ENCODE assay signal across 1 cellular context in the genomic region with DNA sequence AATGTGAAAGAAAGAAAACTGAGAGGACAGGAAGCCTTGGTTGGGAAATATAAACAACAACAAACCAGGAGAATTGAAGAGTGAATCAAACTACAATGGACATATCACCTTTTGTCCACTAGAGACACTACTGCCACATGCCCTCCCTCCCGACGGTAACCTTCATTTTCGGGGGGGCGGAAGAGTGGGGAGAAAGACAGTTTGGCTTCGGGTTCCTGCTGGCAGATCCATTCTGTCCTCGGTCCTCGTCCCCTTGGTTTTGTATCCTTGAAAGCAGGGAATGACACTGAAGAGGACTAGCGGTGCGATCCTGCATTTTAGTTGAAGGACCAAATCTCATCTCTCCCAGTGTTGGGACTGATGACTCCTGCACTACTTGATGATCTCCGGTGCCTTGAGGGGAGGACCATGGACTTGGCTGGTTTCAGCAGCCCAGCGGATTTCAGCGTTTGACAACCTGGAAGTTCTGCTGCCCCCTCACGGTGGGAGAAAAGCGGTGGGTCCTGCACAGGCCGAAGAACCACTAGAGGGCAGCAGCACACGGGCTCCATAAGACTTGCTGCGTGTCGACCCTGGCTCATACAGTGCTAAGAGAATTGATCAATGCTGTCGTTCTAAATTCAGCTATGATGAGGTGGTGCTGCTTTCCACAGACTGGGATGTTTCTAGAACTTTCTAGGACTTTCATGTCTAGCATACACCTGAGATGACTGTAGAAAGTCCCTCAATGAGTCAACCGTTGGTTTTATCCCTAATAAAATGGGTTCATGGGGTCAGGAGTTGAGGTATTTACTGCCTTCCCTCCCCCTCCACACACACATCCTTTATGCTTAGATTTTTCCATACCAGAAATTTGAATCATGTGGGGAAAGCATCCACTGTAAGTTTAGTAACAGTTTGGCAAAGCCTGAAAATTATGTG.
A peak's percentile ranks its signal among the peaks of the same experiment; 100 is the strongest.
TF ChIP-seq lines count a peak whose summit lies in the region.

No MANE protein-coding gene starts in this region.

TF ChIP-seq in K562, 482 proteins besides CTCF, POLR2A, EP300 and RAD21 (continued from another document and continues in another):
- TF ChIP-seq NONO (IDR thresholded peaks at IDR 0.05; ENCODE audit: low read depth in 2 of 2, low read length in 1 of 2) (peak in 1 of 2 experiments; percentile 67; a peak in 1 of 4 replicates), NELFE (IDR thresholded peaks at IDR 0.05; ENCODE audit: insufficient read depth, insufficient read length) (no peak), NCOA1 (IDR thresholded peaks at IDR 0.05; ENCODE audit: low read depth) (peak; percentile 50; the same call in 1 of the 2 replicates), CXXC5 (CRISPR knock-in tag; IDR thresholded peaks at IDR 0.05) (peak; percentile 78), KDM4B (IDR thresholded peaks at IDR 0.05; ENCODE audit: borderline replicate concordance in 2 of 2, low read depth in 1 of 2) (peak in 1 of 2 experiments; percentile 77; a peak in 1 of 4 replicates), RBFOX2 (IDR thresholded peaks at IDR 0.05; ENCODE audit: low read depth, low read length) (peak; percentile 45; the same call in 1 of the 2 replicates), ADNP (tag; IDR thresholded peaks at IDR 0.05) (0 out of 2 replicates have a peak, but pooled peaks have one; percentile 46), SRSF7 (optimal IDR thresholded peaks at IDR 0.05; ENCODE audit: low read depth, low read length) (no peak), ZNF785 (CRISPR knock-in tag; IDR thresholded peaks at IDR 0.05) (no peak), ZNF561 (CRISPR knock-in tag; conservative IDR thresholded peaks at IDR 0.05) (no peak), GTF2A2 (tag; IDR thresholded peaks at IDR 0.05) (no peak), PHF20 (IDR thresholded peaks at IDR 0.05; ENCODE audit: partially characterized antibody) (no peak), CEBPB (tag; IDR thresholded peaks at IDR 0.05) (no peak), BACH1 (tag; IDR thresholded peaks at IDR 0.05) (no peak), ZNF224 (CRISPR knock-in tag; IDR thresholded peaks at IDR 0.05) (no peak), NEUROD1 (IDR thresholded peaks at IDR 0.05; ENCODE audit: borderline replicate concordance, low read depth, low read length, partially characterized antibody) (no peak), COPS2 (conservative IDR thresholded peaks at IDR 0.05) (no peak), NR2F6 (CRISPR knock-in tag; IDR thresholded peaks at IDR 0.05) (no peak), TFAM (CRISPR knock-in tag; conservative IDR thresholded peaks at IDR 0.05) (no peak), ZNF551 (CRISPR knock-in tag; IDR thresholded peaks at IDR 0.05) (no peak), ZNF133 (CRISPR knock-in tag; IDR thresholded peaks at IDR 0.05) (no peak), PCBP1 (IDR thresholded peaks at IDR 0.05; ENCODE audit: low read depth, low read length, poor library complexity, severe bottlenecking) (no peak), ZNF830 (CRISPR knock-in tag; IDR thresholded peaks at IDR 0.05) (no peak), FIP1L1 (IDR thresholded peaks at IDR 0.05; ENCODE audit: low read depth, low read length, poor library complexity, severe bottlenecking) (no peak), EGR1 (conservative IDR thresholded peaks at IDR 0.05) (peak; percentile 27; the same call in 1 of the 2 replicates)
- TF ChIP-seq, protein P1, sequence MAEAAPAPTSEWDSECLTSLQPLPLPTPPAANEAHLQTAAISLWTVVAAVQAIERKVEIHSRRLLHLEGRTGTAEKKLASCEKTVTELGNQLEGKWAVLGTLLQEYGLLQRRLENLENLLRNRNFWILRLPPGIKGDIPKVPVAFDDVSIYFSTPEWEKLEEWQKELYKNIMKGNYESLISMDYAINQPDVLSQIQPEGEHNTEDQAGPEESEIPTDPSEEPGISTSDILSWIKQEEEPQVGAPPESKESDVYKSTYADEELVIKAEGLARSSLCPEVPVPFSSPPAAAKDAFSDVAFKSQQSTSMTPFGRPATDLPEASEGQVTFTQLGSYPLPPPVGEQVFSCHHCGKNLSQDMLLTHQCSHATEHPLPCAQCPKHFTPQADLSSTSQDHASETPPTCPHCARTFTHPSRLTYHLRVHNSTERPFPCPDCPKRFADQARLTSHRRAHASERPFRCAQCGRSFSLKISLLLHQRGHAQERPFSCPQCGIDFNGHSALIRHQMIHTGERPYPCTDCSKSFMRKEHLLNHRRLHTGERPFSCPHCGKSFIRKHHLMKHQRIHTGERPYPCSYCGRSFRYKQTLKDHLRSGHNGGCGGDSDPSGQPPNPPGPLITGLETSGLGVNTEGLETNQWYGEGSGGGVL (CRISPR knock-in tag; IDR thresholded peaks at IDR 0.05) = no peak
- TF ChIP-seq, protein P2, sequence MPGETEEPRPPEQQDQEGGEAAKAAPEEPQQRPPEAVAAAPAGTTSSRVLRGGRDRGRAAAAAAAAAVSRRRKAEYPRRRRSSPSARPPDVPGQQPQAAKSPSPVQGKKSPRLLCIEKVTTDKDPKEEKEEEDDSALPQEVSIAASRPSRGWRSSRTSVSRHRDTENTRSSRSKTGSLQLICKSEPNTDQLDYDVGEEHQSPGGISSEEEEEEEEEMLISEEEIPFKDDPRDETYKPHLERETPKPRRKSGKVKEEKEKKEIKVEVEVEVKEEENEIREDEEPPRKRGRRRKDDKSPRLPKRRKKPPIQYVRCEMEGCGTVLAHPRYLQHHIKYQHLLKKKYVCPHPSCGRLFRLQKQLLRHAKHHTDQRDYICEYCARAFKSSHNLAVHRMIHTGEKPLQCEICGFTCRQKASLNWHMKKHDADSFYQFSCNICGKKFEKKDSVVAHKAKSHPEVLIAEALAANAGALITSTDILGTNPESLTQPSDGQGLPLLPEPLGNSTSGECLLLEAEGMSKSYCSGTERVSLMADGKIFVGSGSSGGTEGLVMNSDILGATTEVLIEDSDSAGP (CRISPR knock-in tag; IDR thresholded peaks at IDR 0.05) = peak; percentile 47; the same call in 1 of the 2 replicates
- TF ChIP-seq, protein P3, sequence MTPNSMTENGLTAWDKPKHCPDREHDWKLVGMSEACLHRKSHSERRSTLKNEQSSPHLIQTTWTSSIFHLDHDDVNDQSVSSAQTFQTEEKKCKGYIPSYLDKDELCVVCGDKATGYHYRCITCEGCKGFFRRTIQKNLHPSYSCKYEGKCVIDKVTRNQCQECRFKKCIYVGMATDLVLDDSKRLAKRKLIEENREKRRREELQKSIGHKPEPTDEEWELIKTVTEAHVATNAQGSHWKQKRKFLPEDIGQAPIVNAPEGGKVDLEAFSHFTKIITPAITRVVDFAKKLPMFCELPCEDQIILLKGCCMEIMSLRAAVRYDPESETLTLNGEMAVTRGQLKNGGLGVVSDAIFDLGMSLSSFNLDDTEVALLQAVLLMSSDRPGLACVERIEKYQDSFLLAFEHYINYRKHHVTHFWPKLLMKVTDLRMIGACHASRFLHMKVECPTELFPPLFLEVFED (CRISPR knock-in tag; conservative IDR thresholded peaks at IDR 0.05) = peak; percentile 60; the same call in 1 of the 2 replicates
- TF ChIP-seq, protein P4, sequence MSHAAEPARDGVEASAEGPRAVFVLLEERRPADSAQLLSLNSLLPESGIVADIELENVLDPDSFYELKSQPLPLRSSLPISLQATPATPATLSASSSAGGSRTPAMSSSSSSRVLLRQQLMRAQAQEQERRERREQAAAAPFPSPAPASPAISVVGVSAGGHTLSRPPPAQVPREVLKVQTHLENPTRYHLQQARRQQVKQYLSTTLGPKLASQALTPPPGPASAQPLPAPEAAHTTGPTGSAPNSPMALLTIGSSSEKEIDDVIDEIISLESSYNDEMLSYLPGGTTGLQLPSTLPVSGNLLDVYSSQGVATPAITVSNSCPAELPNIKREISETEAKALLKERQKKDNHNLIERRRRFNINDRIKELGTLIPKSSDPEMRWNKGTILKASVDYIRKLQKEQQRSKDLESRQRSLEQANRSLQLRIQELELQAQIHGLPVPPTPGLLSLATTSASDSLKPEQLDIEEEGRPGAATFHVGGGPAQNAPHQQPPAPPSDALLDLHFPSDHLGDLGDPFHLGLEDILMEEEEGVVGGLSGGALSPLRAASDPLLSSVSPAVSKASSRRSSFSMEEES (CRISPR knock-in tag; IDR thresholded peaks at IDR 0.05) = no peak; the same call in 1 of the 2 replicates
- TF ChIP-seq, protein P5, sequence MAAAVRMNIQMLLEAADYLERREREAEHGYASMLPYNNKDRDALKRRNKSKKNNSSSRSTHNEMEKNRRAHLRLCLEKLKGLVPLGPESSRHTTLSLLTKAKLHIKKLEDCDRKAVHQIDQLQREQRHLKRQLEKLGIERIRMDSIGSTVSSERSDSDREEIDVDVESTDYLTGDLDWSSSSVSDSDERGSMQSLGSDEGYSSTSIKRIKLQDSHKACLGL (CRISPR knock-in tag; IDR thresholded peaks at IDR 0.05; ENCODE audit: borderline replicate concordance, poor library complexity, severe bottlenecking) = no peak
- TF ChIP-seq, protein P6, sequence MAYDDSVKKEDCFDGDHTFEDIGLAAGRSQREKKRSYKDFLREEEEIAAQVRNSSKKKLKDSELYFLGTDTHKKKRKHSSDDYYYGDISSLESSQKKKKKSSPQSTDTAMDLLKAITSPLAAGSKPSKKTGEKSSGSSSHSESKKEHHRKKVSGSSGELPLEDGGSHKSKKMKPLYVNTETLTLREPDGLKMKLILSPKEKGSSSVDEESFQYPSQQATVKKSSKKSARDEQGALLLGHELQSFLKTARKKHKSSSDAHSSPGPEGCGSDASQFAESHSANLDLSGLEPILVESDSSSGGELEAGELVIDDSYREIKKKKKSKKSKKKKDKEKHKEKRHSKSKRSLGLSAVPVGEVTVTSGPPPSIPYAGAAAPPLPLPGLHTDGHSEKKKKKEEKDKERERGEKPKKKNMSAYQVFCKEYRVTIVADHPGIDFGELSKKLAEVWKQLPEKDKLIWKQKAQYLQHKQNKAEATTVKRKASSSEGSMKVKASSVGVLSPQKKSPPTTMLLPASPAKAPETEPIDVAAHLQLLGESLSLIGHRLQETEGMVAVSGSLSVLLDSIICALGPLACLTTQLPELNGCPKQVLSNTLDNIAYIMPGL (CRISPR knock-in tag; IDR thresholded peaks at IDR 0.05) = peak; percentile 83; the same call in 1 of the 2 replicates
- TF ChIP-seq, protein P7, sequence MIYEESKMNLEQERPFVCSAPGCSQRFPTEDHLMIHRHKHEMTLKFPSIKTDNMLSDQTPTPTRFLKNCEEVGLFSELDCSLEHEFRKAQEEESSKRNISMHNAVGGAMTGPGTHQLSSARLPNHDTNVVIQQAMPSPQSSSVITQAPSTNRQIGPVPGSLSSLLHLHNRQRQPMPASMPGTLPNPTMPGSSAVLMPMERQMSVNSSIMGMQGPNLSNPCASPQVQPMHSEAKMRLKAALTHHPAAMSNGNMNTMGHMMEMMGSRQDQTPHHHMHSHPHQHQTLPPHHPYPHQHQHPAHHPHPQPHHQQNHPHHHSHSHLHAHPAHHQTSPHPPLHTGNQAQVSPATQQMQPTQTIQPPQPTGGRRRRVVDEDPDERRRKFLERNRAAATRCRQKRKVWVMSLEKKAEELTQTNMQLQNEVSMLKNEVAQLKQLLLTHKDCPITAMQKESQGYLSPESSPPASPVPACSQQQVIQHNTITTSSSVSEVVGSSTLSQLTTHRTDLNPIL (CRISPR knock-in tag; IDR thresholded peaks at IDR 0.05) = no peak
- TF ChIP-seq, protein P8, sequence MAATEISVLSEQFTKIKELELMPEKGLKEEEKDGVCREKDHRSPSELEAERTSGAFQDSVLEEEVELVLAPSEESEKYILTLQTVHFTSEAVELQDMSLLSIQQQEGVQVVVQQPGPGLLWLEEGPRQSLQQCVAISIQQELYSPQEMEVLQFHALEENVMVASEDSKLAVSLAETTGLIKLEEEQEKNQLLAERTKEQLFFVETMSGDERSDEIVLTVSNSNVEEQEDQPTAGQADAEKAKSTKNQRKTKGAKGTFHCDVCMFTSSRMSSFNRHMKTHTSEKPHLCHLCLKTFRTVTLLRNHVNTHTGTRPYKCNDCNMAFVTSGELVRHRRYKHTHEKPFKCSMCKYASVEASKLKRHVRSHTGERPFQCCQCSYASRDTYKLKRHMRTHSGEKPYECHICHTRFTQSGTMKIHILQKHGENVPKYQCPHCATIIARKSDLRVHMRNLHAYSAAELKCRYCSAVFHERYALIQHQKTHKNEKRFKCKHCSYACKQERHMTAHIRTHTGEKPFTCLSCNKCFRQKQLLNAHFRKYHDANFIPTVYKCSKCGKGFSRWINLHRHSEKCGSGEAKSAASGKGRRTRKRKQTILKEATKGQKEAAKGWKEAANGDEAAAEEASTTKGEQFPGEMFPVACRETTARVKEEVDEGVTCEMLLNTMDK (IDR thresholded peaks at IDR 0.05; ENCODE audit: borderline replicate concordance, insufficient read depth, low read depth, low read length, poor library complexity, severe bottlenecking) = peak; percentile 88
- TF ChIP-seq, protein P9, sequence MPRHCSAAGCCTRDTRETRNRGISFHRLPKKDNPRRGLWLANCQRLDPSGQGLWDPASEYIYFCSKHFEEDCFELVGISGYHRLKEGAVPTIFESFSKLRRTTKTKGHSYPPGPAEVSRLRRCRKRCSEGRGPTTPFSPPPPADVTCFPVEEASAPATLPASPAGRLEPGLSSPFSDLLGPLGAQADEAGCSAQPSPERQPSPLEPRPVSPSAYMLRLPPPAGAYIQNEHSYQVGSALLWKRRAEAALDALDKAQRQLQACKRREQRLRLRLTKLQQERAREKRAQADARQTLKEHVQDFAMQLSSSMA (CRISPR knock-in tag; IDR thresholded peaks at IDR 0.05) = no peak
- TF ChIP-seq, protein P10, sequence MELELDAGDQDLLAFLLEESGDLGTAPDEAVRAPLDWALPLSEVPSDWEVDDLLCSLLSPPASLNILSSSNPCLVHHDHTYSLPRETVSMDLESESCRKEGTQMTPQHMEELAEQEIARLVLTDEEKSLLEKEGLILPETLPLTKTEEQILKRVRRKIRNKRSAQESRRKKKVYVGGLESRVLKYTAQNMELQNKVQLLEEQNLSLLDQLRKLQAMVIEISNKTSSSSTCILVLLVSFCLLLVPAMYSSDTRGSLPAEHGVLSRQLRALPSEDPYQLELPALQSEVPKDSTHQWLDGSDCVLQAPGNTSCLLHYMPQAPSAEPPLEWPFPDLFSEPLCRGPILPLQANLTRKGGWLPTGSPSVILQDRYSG (tag; conservative IDR thresholded peaks at IDR 0.05; ENCODE audit: low read depth) = peak; percentile 74; the same call in 1 of the 2 replicates
- TF ChIP-seq, protein P11, sequence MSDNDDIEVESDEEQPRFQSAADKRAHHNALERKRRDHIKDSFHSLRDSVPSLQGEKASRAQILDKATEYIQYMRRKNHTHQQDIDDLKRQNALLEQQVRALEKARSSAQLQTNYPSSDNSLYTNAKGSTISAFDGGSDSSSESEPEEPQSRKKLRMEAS (CRISPR knock-in tag; IDR thresholded peaks at IDR 0.05) = peak; percentile 70
- TF ChIP-seq, protein P12, sequence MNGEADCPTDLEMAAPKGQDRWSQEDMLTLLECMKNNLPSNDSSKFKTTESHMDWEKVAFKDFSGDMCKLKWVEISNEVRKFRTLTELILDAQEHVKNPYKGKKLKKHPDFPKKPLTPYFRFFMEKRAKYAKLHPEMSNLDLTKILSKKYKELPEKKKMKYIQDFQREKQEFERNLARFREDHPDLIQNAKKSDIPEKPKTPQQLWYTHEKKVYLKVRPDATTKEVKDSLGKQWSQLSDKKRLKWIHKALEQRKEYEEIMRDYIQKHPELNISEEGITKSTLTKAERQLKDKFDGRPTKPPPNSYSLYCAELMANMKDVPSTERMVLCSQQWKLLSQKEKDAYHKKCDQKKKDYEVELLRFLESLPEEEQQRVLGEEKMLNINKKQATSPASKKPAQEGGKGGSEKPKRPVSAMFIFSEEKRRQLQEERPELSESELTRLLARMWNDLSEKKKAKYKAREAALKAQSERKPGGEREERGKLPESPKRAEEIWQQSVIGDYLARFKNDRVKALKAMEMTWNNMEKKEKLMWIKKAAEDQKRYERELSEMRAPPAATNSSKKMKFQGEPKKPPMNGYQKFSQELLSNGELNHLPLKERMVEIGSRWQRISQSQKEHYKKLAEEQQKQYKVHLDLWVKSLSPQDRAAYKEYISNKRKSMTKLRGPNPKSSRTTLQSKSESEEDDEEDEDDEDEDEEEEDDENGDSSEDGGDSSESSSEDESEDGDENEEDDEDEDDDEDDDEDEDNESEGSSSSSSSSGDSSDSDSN (IDR thresholded peaks at IDR 0.05; ENCODE audit: borderline replicate concordance in 1 of 2, low read depth in 2 of 2, low read length in 2 of 2) = peak; percentile 86 to 89; a peak in 3 of 4 replicates
